Comparison of ENCODE assay signal across 15 cellular contexts in genomic region chr9:136239135-136239962, GRCh38. TPM values are rescaled to one million over a fixed set of nuclear protein-coding genes. Genes with fewer than 3 reads are reported as not detected.
DNase-seq lines count a peak whose midpoint lies in the region; ATAC-seq, FAIRE-seq and TF ChIP-seq lines count a peak whose summit lies in the region.
"Had no signal": no experiment of that assay in that cellular context is flagged by ENCODE, and none has a peak within 500 bp of the region (broad histone marks: within the 10 kb centered on the region; RNA-seq: fewer than 3 reads in every experiment).

No MANE protein-coding gene starts in this region.

- H3K4me3 ChIP-seq in K562 (no peak overlapping the region), suprapubic skin (no peak overlapping the region)
- H3K4me3 ChIP-seq: cardiac muscle cell had no signal

- H3K79me2 ChIP-seq in K562 (ENCODE audit: control insufficient read depth, insufficient read depth, low read length) = peaks cover 89% of the 10 kb centered on the region

- peaks cover 56% of the 10 kb centered on the region for H4K20me1 ChIP-seq in K562 (replicated peaks; ENCODE audit: control insufficient read depth, insufficient read depth, low read length)

- H2AFZ ChIP-seq in K562 (ENCODE audit: low read depth, low read length) = no peak overlapping the region

- H3K27ac ChIP-seq in K562 (ENCODE audit: extremely low read depth, low read depth, low read length) (no peak overlapping the region), suprapubic skin (no peak overlapping the region)
- H3K27ac ChIP-seq: cardiac muscle cell, epithelial cell of prostate had no signal

- no peak overlapping the region for H3K4me3 Mint-ChIP-seq in activated T-cell treated with anti-CD3 and anti-CD28 coated beads, Interleukin-2, amount 50 U/mL, for 24 hours
- H3K4me3 Mint-ChIP-seq in activated T-cell treated with anti-CD3 and anti-CD28 coated beads, Interleukin-2, amount 50 U/mL, for 4 hours = no peak overlapping the region
- H3K4me3 Mint-ChIP-seq in progenitor cell of endocrine pancreas (ENCODE audit: low read depth) = no peak overlapping the region
- H3K4me3 Mint-ChIP-seq: activated CD4-positive, alpha-beta T cell treated with anti-CD3 and anti-CD28 coated beads, Interleukin-2, amount 10 ng/mL, durations not matched to agents 24 days and 14 days had no signal

- no peaks in the 10 kb centered on the region for H3K9me3 Mint-ChIP-seq in activated T-cell treated with anti-CD3 and anti-CD28 coated beads, Interleukin-2, amount 50 U/mL, for 24 hours
- no peaks in the 10 kb centered on the region for H3K9me3 Mint-ChIP-seq in activated T-cell treated with anti-CD3 and anti-CD28 coated beads, Interleukin-2, amount 50 U/mL, for 4 hours
- H3K9me3 Mint-ChIP-seq in progenitor cell of endocrine pancreas (ENCODE audit: low read depth) = no peaks in the 10 kb centered on the region
- H3K9me3 Mint-ChIP-seq: activated CD4-positive, alpha-beta T cell treated with anti-CD3 and anti-CD28 coated beads, Interleukin-2, amount 10 ng/mL, durations not matched to agents 24 days and 14 days had no signal

- H3K4me1 Mint-ChIP-seq in activated T-cell treated with anti-CD3 and anti-CD28 coated beads, Interleukin-2, amount 50 U/mL, for 24 hours (ENCODE audit: low read depth) = peaks cover 60% of the 10 kb centered on the region
- peaks cover 43% of the 10 kb centered on the region for H3K4me1 Mint-ChIP-seq in activated T-cell treated with anti-CD3 and anti-CD28 coated beads, Interleukin-2, amount 50 U/mL, for 4 hours (ENCODE audit: low read depth)
- peaks cover 7% of the 10 kb centered on the region for H3K4me1 Mint-ChIP-seq in progenitor cell of endocrine pancreas (ENCODE audit: low read depth)

- POLR2A ChIA-PET in K562 (lab: Yijun Ruan, JAX) = interaction anchor here (0.6 to 1.5 kb wide), 5 partner anchors 8 to 81 kb away, joined by 3 to 7 read pairs (median 3); no protein-coding TSS in a partner anchor

- H3K27me3 ChIP-seq in K562 (ENCODE audit: control insufficient read depth in 2 of 2, insufficient read depth in 2 of 2, low read length in 2 of 2) (no peaks in the 10 kb centered on the region), suprapubic skin (no peaks in the 10 kb centered on the region)
- H3K27me3 ChIP-seq: cardiac muscle cell had no signal

- TF ChIP-seq EP300 in K562 (IDR thresholded peaks at IDR 0.05; ENCODE audit: low read length) = no peak
- no peak for TF ChIP-seq EP300 in suprapubic skin (IDR thresholded peaks at IDR 0.05)

- peak; percentile 65 for FAIRE-seq in K562 (lab: Jason Lieb, UNC)
- FAIRE-seq: urothelium cell line had no signal

- H3K9ac ChIP-seq in K562 (ENCODE audit: insufficient read depth in 1 of 2, low read depth in 2 of 2, low read length in 2 of 2) = peak overlapping the region in 1 of 2 experiments; percentile 53; a peak in 2 of 4 replicates

- TF ChIP-seq CTCF in K562 (IDR thresholded peaks at IDR 0.05 in 2 of 3, conservative IDR thresholded peaks at IDR 0.05 in 1 of 3; ENCODE audit: insufficient read depth in 2 of 3, low read depth in 1 of 3, low read length in 3 of 3) (no peak), progenitor cell of endocrine pancreas (IDR thresholded peaks at IDR 0.05; ENCODE audit: unreplicated experiment) (no peak), suprapubic skin (IDR thresholded peaks at IDR 0.05) (no peak)

- no peaks in the 10 kb centered on the region for H3K27me3 Mint-ChIP-seq in activated T-cell treated with anti-CD3 and anti-CD28 coated beads, Interleukin-2, amount 50 U/mL, for 24 hours
- H3K27me3 Mint-ChIP-seq in activated T-cell treated with anti-CD3 and anti-CD28 coated beads, Interleukin-2, amount 50 U/mL, for 4 hours (ENCODE audit: low read depth) = no peaks in the 10 kb centered on the region
- H3K27me3 Mint-ChIP-seq in progenitor cell of endocrine pancreas = no peaks in the 10 kb centered on the region
- H3K27me3 Mint-ChIP-seq: activated CD4-positive, alpha-beta T cell treated with anti-CD3 and anti-CD28 coated beads, Interleukin-2, amount 10 ng/mL, durations not matched to agents 24 days and 14 days had no signal

- TF ChIP-seq POLR2A in K562 (conservative IDR thresholded peaks at IDR 0.05) (no peak), suprapubic skin (IDR thresholded peaks at IDR 0.05) (no peak)

- peak overlapping the region; percentile 44 for H3K27ac Mint-ChIP-seq in activated T-cell treated with anti-CD3 and anti-CD28 coated beads, Interleukin-2, amount 50 U/mL, for 24 hours
- peak overlapping the region; percentile 59 for H3K27ac Mint-ChIP-seq in progenitor cell of endocrine pancreas
- H3K27ac Mint-ChIP-seq: activated CD4-positive, alpha-beta T cell treated with anti-CD3 and anti-CD28 coated beads, Interleukin-2, amount 10 ng/mL, durations not matched to agents 24 days and 14 days had no signal

- peaks cover 42 to 75% of the 10 kb centered on the region in 2 experiments for H3K4me1 ChIP-seq in K562 (replicated peaks in 1 of 2; ENCODE audit: control insufficient read depth in 2 of 2, insufficient read depth in 2 of 2, low read length in 2 of 2)
- H3K4me1 ChIP-seq in suprapubic skin = peaks cover 31% of the 10 kb centered on the region

- CTCF ChIA-PET in K562 (lab: Yijun Ruan, JAX; ENCODE audit: low intra/inter-chr PET ratio) = no interaction called here

- 85% methylated on average over 24 of the region's 24 CpGs for WGBS in K562 (ENCODE audit: insufficient coverage, low coverage, missing lambda C conversion rate)
- WGBS in suprapubic skin = 70% methylated on average over 21 of the region's 24 CpGs

- BruUV-seq in K562 (replicated peaks; lab: Mats Ljungman, UMichigan) = no TSS peak

- in situ Hi-C loops in K562 (cut with MboI) = no loop called here

- intact Hi-C loops in K562 (cut with micrococcal nuclease) = no loop called here

- peaks cover 14% of the 10 kb centered on the region for H3K9me1 ChIP-seq in K562 (ENCODE audit: control insufficient read depth, insufficient read depth, low read length)

- H3K36me3 ChIP-seq in K562 (ENCODE audit: control insufficient read depth, insufficient read depth, low read length) (peaks cover 67% of the 10 kb centered on the region), suprapubic skin (peaks cover 21% of the 10 kb centered on the region)
- H3K36me3 ChIP-seq: cardiac muscle cell had no signal

- H3K9me3 ChIP-seq in K562 (replicated peaks; ENCODE audit: control insufficient read depth, insufficient read depth, low read depth, low read length) (no peaks in the 10 kb centered on the region), suprapubic skin (no peaks in the 10 kb centered on the region)

- ATAC-seq in activated T-cell treated with anti-CD3 and anti-CD28 coated beads, Interleukin-2, amount 50 U/mL, for 4 hours = no peak
- no peak for ATAC-seq in K562
- no peak for ATAC-seq in HG03521 (IDR thresholded peaks at IDR 0.05; ENCODE audit: unreplicated experiment)
- ATAC-seq in HG02763 (IDR thresholded peaks at IDR 0.05; ENCODE audit: unreplicated experiment) = no peak

- peaks cover 83% of the 10 kb centered on the region for H3K36me3 Mint-ChIP-seq in activated T-cell treated with anti-CD3 and anti-CD28 coated beads, Interleukin-2, amount 50 U/mL, for 24 hours (ENCODE audit: low read depth)
- peaks cover 16% of the 10 kb centered on the region for H3K36me3 Mint-ChIP-seq in activated T-cell treated with anti-CD3 and anti-CD28 coated beads, Interleukin-2, amount 50 U/mL, for 4 hours (ENCODE audit: insufficient read depth)
- H3K36me3 Mint-ChIP-seq in progenitor cell of endocrine pancreas (ENCODE audit: insufficient read depth) = peaks cover 3% of the 10 kb centered on the region

- no peak overlapping the region for H3K4me2 ChIP-seq in K562 (ENCODE audit: insufficient read depth, low read length)

- DNase-seq in activated T-cell treated with anti-CD3 and anti-CD28 coated beads, Interleukin-2, amount 50 U/mL, for 24 hours = no peak
- no peak for DNase-seq in activated T-cell treated with anti-CD3 and anti-CD28 coated beads, Interleukin-2, amount 50 U/mL, for 4 hours
- peak; percentile 59 for DNase-seq in NCI-H2196 (lab: John Stamatoyannopoulos, UW; ENCODE audit: unreplicated experiment)
- no peak for DNase-seq in K562 (ENCODE audit: extremely low read depth in 1 of 4, low spot score in 3 of 4)
- no peak for DNase-seq in progenitor cell of endocrine pancreas (ENCODE audit: low spot score, unreplicated experiment)
- DNase-seq in suprapubic skin (ENCODE audit: low spot score in 2 of 2) = no peak
- DNase-seq: activated CD4-positive, alpha-beta T cell treated with anti-CD3 and anti-CD28 coated beads, Interleukin-2, amount 10 ng/mL, durations not matched to agents 24 days and 14 days; activated gamma-delta T cell treated with Interleukin-2 at 50 U/mL for 16 hours; mesendoderm had no signal

- no peak for TF ChIP-seq RAD21 in K562 (CRISPR knock-in tag; conservative IDR thresholded peaks at IDR 0.05 in 1 of 2, IDR thresholded peaks at IDR 0.05 in 1 of 2)

RNA-seq across cellular contexts. Expression of gene QSOX2, which starts 6.3 kb away (rescaled TPM):
- total RNA-seq in activated T-cell treated with anti-CD3 and anti-CD28 coated beads, Interleukin-2, amount 50 U/mL, for 4 hours = 10 to 100 TPM; 26.9 to 30.3 (median 27.5) TPM
- total RNA-seq in K562 (2011; cell fraction: chromatin; rRNA removed; ENCODE audit: low replicate concordance) = 50.6 and 63.4 TPM in 2 replicates
- total RNA-seq in K562 (2011; cell fraction: nucleolus; rRNA removed) = 45.7 and 46.1 TPM in 2 replicates
- 35.5 and 45.4 TPM in 2 replicates for total RNA-seq in K562 (2011; cell fraction: nucleoplasm; rRNA removed)
- total RNA-seq in K562 (2014; rRNA removed) (12.7 and 15.0 TPM in 2 replicates), K562 (2014; rRNA removed; fragmentation: Illumina TruSeq; extraction: Trizol) (9.7 and 10.5 TPM in 2 replicates), K562 (2015; rRNA removed; fragmentation: Illumina TruSeq; extraction: Trizol) (11.7 and 12.2 TPM in 2 replicates), K562 (2021) (22.3 and 23.7 TPM in 2 replicates), progenitor cell of endocrine pancreas (24.0 and 24.1 TPM in 2 replicates), suprapubic skin (10 to 100 TPM; 10.2 to 15.8 (median 12.1) TPM)
- polyA plus RNA-seq in K562 (2011; rRNA removed) (13.5 and 21.5 TPM in 2 replicates), K562 (2014; fragmentation: Illumina TruSeq; extraction: Trizol) (16.1 and 17.4 TPM in 2 replicates), K562 (2014; fragmentation: Nextera tagmentation; extraction: Ambion mirVana) (under 1 TPM; 0.51 to 0.91 TPM), K562 (2014; rRNA removed) (23.6 and 24.2 TPM in 2 replicates)
- polyA plus RNA-seq in K562 (2011; cell fraction: cytosol; rRNA removed) = 7.9 and 11.0 TPM in 2 replicates
- polyA plus RNA-seq in K562 (2011; cell fraction: nucleus; rRNA removed) = 97.5 and 103 TPM in 2 replicates
- 14.6 and 32.6 TPM in 2 replicates for polyA plus RNA-seq in K562 (2012)
- polyA minus RNA-seq in K562 (2011; rRNA and poly(A)+ RNA removed) = 9.3 and 10.2 TPM in 2 replicates
- 5.9 and 7.6 TPM in 2 replicates for polyA minus RNA-seq in K562 (2011; cell fraction: cytosol; rRNA and poly(A)+ RNA removed)
- polyA minus RNA-seq in K562 (2011; cell fraction: nucleus; rRNA and poly(A)+ RNA removed) = 17.8 and 19.0 TPM in 2 replicates

RNA-seq across cellular contexts. Expression of gene LHX3, which starts 34.4 kb away (rescaled TPM):
- under 1 TPM in 2 of 3 donors, not detected in 1; 0.08 to 0.11 TPM for total RNA-seq in activated T-cell treated with anti-CD3 and anti-CD28 coated beads, Interleukin-2, amount 50 U/mL, for 4 hours
- total RNA-seq in K562 (2011; cell fraction: chromatin; rRNA removed; ENCODE audit: low replicate concordance) = 0.09 TPM in 1 of 2 replicates, not detected in the other
- total RNA-seq in K562 (2011; cell fraction: nucleolus; rRNA removed) = not detected in 2 replicates
- not detected in 2 replicates for total RNA-seq in K562 (2011; cell fraction: nucleoplasm; rRNA removed)
- not detected in 2 replicates for total RNA-seq in K562 (2014; rRNA removed)
- total RNA-seq in K562 (2014; rRNA removed; fragmentation: Illumina TruSeq; extraction: Trizol) = not detected in 2 replicates
- not detected in 2 replicates for total RNA-seq in K562 (2015; rRNA removed; fragmentation: Illumina TruSeq; extraction: Trizol)
- 0.09 TPM in 1 of 2 replicates, not detected in the other for total RNA-seq in K562 (2021)
- not detected in 2 replicates for polyA plus RNA-seq in K562 (2011; rRNA removed)
- polyA plus RNA-seq in K562 (2011; cell fraction: cytosol; rRNA removed) = not detected in 2 replicates
- 0.04 TPM in 1 of 2 replicates, not detected in the other for polyA plus RNA-seq in K562 (2011; cell fraction: nucleus; rRNA removed)
- 0.91 TPM in 1 of 2 replicates, not detected in the other for polyA plus RNA-seq in K562 (2012)
- polyA plus RNA-seq in K562 (2014; fragmentation: Illumina TruSeq; extraction: Trizol) = not detected in 2 replicates
- polyA plus RNA-seq in K562 (2014; fragmentation: Nextera tagmentation; extraction: Ambion mirVana) = not detected
- not detected in 2 replicates for polyA plus RNA-seq in K562 (2014; rRNA removed)
- not detected in 2 replicates for polyA minus RNA-seq in K562 (2011; rRNA and poly(A)+ RNA removed)
- polyA minus RNA-seq in K562 (2011; cell fraction: cytosol; rRNA and poly(A)+ RNA removed) = not detected in 2 replicates
- polyA minus RNA-seq in K562 (2011; cell fraction: nucleus; rRNA and poly(A)+ RNA removed) = not detected in 2 replicates
- not detected in 2 replicates for total RNA-seq in progenitor cell of endocrine pancreas
- under 1 TPM in 2 of 4 donors, not detected in 2; 0.26 TPM for total RNA-seq in suprapubic skin
- total RNA-seq: A172; activated CD4-positive, alpha-beta T cell treated with anti-CD3 and anti-CD28 coated beads, Interleukin-2, amount 10 ng/mL, durations not matched to agents 24 days and 14 days; cardiac muscle cell had no signal
- polyA plus RNA-seq: cardiac muscle cell had no signal
